1 cellular context compared by ENCODE assay signal in the genomic region with DNA sequence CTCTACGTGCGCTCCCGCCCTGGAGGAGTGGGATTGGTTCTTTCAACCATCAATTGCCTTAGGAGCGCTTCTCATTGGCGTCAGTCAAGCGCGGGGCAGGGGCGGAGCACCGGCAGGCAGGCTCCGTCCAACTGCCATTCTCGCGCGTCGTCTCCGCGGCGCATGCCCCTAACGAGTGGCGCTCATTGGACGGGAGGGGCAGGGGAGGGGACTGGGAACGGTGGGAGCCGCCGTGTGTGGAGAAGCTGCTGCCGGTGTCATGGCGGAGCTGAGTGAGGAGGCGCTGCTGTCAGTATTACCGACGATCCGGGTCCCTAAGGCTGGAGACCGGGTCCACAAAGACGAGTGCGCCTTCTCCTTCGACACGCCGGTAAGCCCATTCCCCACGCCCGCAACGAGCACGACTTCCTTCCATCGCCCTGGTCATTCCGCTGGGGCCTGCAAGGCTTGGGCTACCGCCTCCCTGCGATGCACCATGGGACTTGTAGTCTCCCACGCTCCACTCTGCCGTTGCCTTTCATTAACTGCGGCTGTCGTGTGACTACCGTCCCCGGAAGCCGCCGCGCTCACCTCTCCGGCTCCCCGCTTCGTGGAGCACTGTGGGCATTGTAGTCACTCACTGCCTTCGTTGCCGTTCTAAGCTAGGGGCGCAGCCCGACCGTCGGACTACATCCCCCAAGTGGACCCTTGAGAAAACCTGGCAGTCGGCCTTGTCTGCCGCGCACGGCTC.
TF ChIP-seq lines count a peak whose summit lies in the region.

A gene with protein sequence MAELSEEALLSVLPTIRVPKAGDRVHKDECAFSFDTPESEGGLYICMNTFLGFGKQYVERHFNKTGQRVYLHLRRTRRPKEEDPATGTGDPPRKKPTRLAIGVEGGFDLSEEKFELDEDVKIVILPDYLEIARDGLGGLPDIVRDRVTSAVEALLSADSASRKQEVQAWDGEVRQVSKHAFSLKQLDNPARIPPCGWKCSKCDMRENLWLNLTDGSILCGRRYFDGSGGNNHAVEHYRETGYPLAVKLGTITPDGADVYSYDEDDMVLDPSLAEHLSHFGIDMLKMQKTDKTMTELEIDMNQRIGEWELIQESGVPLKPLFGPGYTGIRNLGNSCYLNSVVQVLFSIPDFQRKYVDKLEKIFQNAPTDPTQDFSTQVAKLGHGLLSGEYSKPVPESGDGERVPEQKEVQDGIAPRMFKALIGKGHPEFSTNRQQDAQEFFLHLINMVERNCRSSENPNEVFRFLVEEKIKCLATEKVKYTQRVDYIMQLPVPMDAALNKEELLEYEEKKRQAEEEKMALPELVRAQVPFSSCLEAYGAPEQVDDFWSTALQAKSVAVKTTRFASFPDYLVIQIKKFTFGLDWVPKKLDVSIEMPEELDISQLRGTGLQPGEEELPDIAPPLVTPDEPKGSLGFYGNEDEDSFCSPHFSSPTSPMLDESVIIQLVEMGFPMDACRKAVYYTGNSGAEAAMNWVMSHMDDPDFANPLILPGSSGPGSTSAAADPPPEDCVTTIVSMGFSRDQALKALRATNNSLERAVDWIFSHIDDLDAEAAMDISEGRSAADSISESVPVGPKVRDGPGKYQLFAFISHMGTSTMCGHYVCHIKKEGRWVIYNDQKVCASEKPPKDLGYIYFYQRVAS (plus strand): TSS at position 230 of the 730 bp plus-strand sequence. CDS start 30 bp downstream, at position 260.

TF ChIP-seq in GM12878, 131 proteins besides CTCF, POLR2A, EP300 and RAD21 (continued from another document and continues in another):
- no peak for TF ChIP-seq CUX1 (IDR thresholded peaks at IDR 0.05; ENCODE audit: insufficient replicate concordance, low read depth, low read length)
- no peak for TF ChIP-seq HDAC2 (IDR thresholded peaks at IDR 0.05)
- TF ChIP-seq SP1 (IDR thresholded peaks at IDR 0.05; ENCODE audit: low read depth, low read length): peak; percentile 93
- TF ChIP-seq PRDM15 (CRISPR knock-in tag; IDR thresholded peaks at IDR 0.05): no peak
- TF ChIP-seq YY1 (IDR thresholded peaks at IDR 0.05; ENCODE audit: low read depth, low read length): peak; percentile 94
- no peak for TF ChIP-seq BCL11A (IDR thresholded peaks at IDR 0.05; ENCODE audit: low read depth, low read length)
- TF ChIP-seq IKZF2 (IDR thresholded peaks at IDR 0.05): no peak
- TF ChIP-seq MEF2A (IDR thresholded peaks at IDR 0.05; ENCODE audit: insufficient read depth, low read depth, low read length): no peak
- no peak for TF ChIP-seq TCF7 (IDR thresholded peaks at IDR 0.05; ENCODE audit: borderline replicate concordance)
- TF ChIP-seq ZNF687 (IDR thresholded peaks at IDR 0.05): no peak
- no peak; the same call in 1 of the 2 replicates for TF ChIP-seq POLR2AphosphoS2 (IDR thresholded peaks at IDR 0.05; ENCODE audit: low read depth, low read length)
- no peak for TF ChIP-seq RAD51 (IDR thresholded peaks at IDR 0.05)
- no peak for TF ChIP-seq REST (IDR thresholded peaks at IDR 0.05; ENCODE audit: low read depth, low read length)
- TF ChIP-seq ZBTB33 (IDR thresholded peaks at IDR 0.05): 0 out of 2 replicates have a peak, but pooled peaks have one; percentile 39
- TF ChIP-seq CREB1 (IDR thresholded peaks at IDR 0.05; ENCODE audit: low read depth): peak; percentile 95
- TF ChIP-seq BCLAF1 (IDR thresholded peaks at IDR 0.05): no peak
- no peak for TF ChIP-seq EGR1 (IDR thresholded peaks at IDR 0.05; ENCODE audit: borderline replicate concordance in 1 of 2, low read depth in 2 of 2, low read length in 2 of 2)
